Comparison of ENCODE assay signal across 1 cellular context in the genomic region with DNA sequence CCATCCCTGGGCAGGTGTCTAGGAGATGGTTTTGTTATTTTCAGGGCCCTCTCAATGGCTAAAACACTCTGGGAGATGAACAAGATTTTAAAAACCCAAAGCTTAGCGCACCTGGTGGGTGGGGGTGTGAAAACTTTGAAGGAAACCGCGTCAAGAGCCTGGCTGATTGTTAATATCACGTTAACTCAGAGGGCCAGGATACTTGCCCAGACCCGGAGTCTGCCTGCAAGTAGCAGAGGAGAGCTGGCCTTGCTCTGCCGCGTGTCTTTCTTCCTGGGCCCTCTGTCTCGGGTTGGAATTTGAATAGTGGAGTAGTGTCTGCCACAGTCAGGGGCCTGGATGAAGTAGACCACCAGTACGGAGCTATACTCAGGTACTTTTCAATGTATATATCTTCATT.
TF ChIP-seq lines count a peak whose summit lies in the region.

No MANE protein-coding gene starts in this region.

TF ChIP-seq in liver, 16 proteins besides CTCF, POLR2A, EP300 and RAD21 (continued from another document):
- TF ChIP-seq YY1 (IDR thresholded peaks at IDR 0.05) = no peak
TF ChIP-seq in liver: peak in this region for 0.
